ENCODE assay signal across 18 cellular contexts in genomic region chr1:18144921-18145699, GRCh38. TPM values are rescaled to one million over a fixed set of nuclear protein-coding genes. Genes with fewer than 3 reads are reported as not detected.
DNase-seq lines count a peak whose midpoint lies in the region; ATAC-seq and TF ChIP-seq lines count a peak whose summit lies in the region.
"Had no signal": no experiment of that assay in that cellular context is flagged by ENCODE, and none has a peak within 500 bp of the region (broad histone marks: within the 10 kb centered on the region; RNA-seq: fewer than 3 reads in every experiment).

No MANE protein-coding gene starts in this region.

- 60 to 69% (median 66%) methylated on average over 13 of the region's 13 CpGs for WGBS in heart left ventricle, 4 donors

- intact Hi-C loops in colonic mucosa (cut with DNase I): no loop called here
- intact Hi-C loops in heart left ventricle (cut with DNase I): no loop called here

- no peak overlapping the region for H3K27ac ChIP-seq in colonic mucosa
- peak overlapping the region; percentile 59 to 63 for H3K27ac ChIP-seq in mucosa of rectum (ENCODE audit: low read depth in 2 of 2, low read length in 2 of 2)
- no peak overlapping the region for H3K27ac ChIP-seq in heart left ventricle
- H3K27ac ChIP-seq: BLaER1 treated with 17β-estradiol and CSF1 and Interleukin-3, amounts not matched to agents 10 nM and 100 nM; HL-60 had no signal

- DNase-seq in GM03348 (ENCODE audit: low spot score): peak; percentile 71
- DNase-seq in colonic mucosa: peak; percentile 76
- DNase-seq in heart left ventricle: no peak
- DNase-seq in NCI-H2029 (lab: John Stamatoyannopoulos, UW): no peak
- no peak for DNase-seq in activated T-cell treated with anti-CD3 and anti-CD28 coated beads, Interleukin-2, amount 50 U/mL, for 48 hours
- no peak for DNase-seq in HPDE6-E6E7 (ENCODE audit: extremely low spot score)
- DNase-seq: HCEC 1CT, NCI-H1417, NCI-H1930, NCI-H2171, NCI-H446, OCI-M1, RPMI8226, SIG-M5 had no signal

- no peak for TF ChIP-seq CTCF in colonic mucosa (IDR thresholded peaks at IDR 0.05)
- no peak for TF ChIP-seq CTCF in heart left ventricle (IDR thresholded peaks at IDR 0.05)

- no peaks in the 10 kb centered on the region for H3K27me3 ChIP-seq in colonic mucosa
- H3K27me3 ChIP-seq in mucosa of rectum (ENCODE audit: control insufficient read depth in 2 of 2, insufficient read depth in 2 of 2, low read length in 2 of 2): no peaks in the 10 kb centered on the region
- peaks cover 0 to 12% (median 2%) of the 10 kb centered on the region in 9 donors for H3K27me3 ChIP-seq in heart left ventricle
- H3K27me3 ChIP-seq: BLaER1 treated with 17β-estradiol and CSF1 and Interleukin-3, amounts not matched to agents 10 nM and 100 nM had no signal

- H3K4me3 ChIP-seq in colonic mucosa (no peak overlapping the region), mucosa of rectum (ENCODE audit: low read length in 2 of 2) (no peak overlapping the region), heart left ventricle (no peak overlapping the region)
- H3K4me3 ChIP-seq: BLaER1 treated with 17β-estradiol and CSF1 and Interleukin-3, amounts not matched to agents 10 nM and 100 nM had no signal

- H3K36me3 ChIP-seq in colonic mucosa (no peaks in the 10 kb centered on the region), mucosa of rectum (ENCODE audit: control insufficient read depth in 2 of 2, insufficient read depth in 2 of 2, low read length in 2 of 2) (no peaks in the 10 kb centered on the region), heart left ventricle (no peaks in the 10 kb centered on the region)
- H3K36me3 ChIP-seq: BLaER1 treated with 17β-estradiol and CSF1 and Interleukin-3, amounts not matched to agents 10 nM and 100 nM had no signal

- TF ChIP-seq POLR2A in heart left ventricle (IDR thresholded peaks at IDR 0.05): no peak

- H3K9ac ChIP-seq in colonic mucosa (ENCODE audit: low read depth in 2 of 2, low read length in 2 of 2): no peak overlapping the region
- peak overlapping the region in 1 of 2 donors; percentile 32 for H3K9ac ChIP-seq in mucosa of rectum (ENCODE audit: low read depth in 1 of 2, low read length in 2 of 2)
- H3K9ac ChIP-seq: BLaER1 treated with 17β-estradiol and CSF1 and Interleukin-3, amounts not matched to agents 10 nM and 100 nM had no signal

- no peaks in the 10 kb centered on the region for H3K4me1 ChIP-seq in colonic mucosa
- peaks cover 7 to 22% of the 10 kb centered on the region in 2 donors for H3K4me1 ChIP-seq in mucosa of rectum (ENCODE audit: control insufficient read depth in 2 of 2, insufficient read depth in 2 of 2, low read length in 2 of 2)
- peaks cover 0 to 4% (median 0%) of the 10 kb centered on the region in 12 donors for H3K4me1 ChIP-seq in heart left ventricle
- H3K4me1 ChIP-seq: BLaER1 treated with 17β-estradiol and CSF1 and Interleukin-3, amounts not matched to agents 10 nM and 100 nM had no signal

- no peak for ATAC-seq in heart left ventricle

- H3K9me3 ChIP-seq in colonic mucosa: no peaks in the 10 kb centered on the region
- no peaks in the 10 kb centered on the region for H3K9me3 ChIP-seq in mucosa of rectum (ENCODE audit: control insufficient read depth in 2 of 2, low read length in 2 of 2)
- no peaks in the 10 kb centered on the region for H3K9me3 ChIP-seq in heart left ventricle
- H3K9me3 ChIP-seq: BLaER1 treated with 17β-estradiol and CSF1 and Interleukin-3, amounts not matched to agents 10 nM and 100 nM had no signal

RNA-seq across cellular contexts. Expression of gene IGSF21, which starts 37.5 kb away (rescaled TPM):
- total RNA-seq in colonic mucosa (under 1 TPM; 0.37 to 0.40 TPM), heart left ventricle (1 to 10 TPM in 3 of 9 donors, under 1 TPM in 6; 0.54 to 2.2 (median 0.97) TPM)
- under 1 TPM in 1 of 2 donors, not detected in 1; 0.90 TPM for polyA plus RNA-seq in heart left ventricle
- polyA plus RNA-seq: AG04450 had no signal

Comparison
In these comparisons a context has a peak if more than half of its experiments do, and no peak if none do; other contexts are left out.
1. DNase-seq: peak in GM03348 (single experiment) and colonic mucosa (single experiment); none in heart left ventricle (0 of 5), NCI-H2029 (single experiment), activated T-cell treated with anti-CD3 and anti-CD28 coated beads, Interleukin-2, amount 50 U/mL, for 48 hours (0 of 2) and HPDE6-E6E7 (single experiment).
2. H3K27ac ChIP-seq: peak in mucosa of rectum (2 of 2); none in colonic mucosa (single experiment) and heart left ventricle (0 of 12).